In genomic region chr7:128860158-128861073, GRCh38 we compare ENCODE assay signal across 11 cellular contexts. TPM values are rescaled to one million over a fixed set of nuclear protein-coding genes. Genes with fewer than 3 reads are reported as not detected.
DNase-seq lines count a peak whose midpoint lies in the region; ATAC-seq and TF ChIP-seq lines count a peak whose summit lies in the region.
"Had no signal": no experiment of that assay in that cellular context is flagged by ENCODE, and none has a peak within 500 bp of the region (broad histone marks: within the 10 kb centered on the region; RNA-seq: fewer than 3 reads in every experiment).

No MANE protein-coding gene starts in this region.

- peak overlapping the region in 1 of 3 experiments; percentile 11; a peak in 2 of 7 replicates for H3K27ac Mint-ChIP-seq in H9

- H3K14ac ChIP-seq in H9 (ENCODE audit: insufficient read depth, low read length) = no peak overlapping the region

- H3K79me2 ChIP-seq in H9 (ENCODE audit: insufficient read depth, low read length) = no peaks in the 10 kb centered on the region; the same call in 1 of the 2 replicates

- intact Hi-C loops in ascending aorta (cut with DNase I) = loop anchor here (5.0 kb wide), 1 partner anchor 68 kb away; the partner anchor contains the start of gene CCDC136

- H2AFZ ChIP-seq in H9 (ENCODE audit: low read length) = no peak overlapping the region

- H4K20me1 ChIP-seq in H9 (ENCODE audit: control insufficient read depth, insufficient read depth, insufficient read length) = no peaks in the 10 kb centered on the region

- H3K36me3 ChIP-seq in ascending aorta = peaks cover 21 to 25% of the 10 kb centered on the region in 2 donors

- H2BK5ac ChIP-seq in H9 (ENCODE audit: insufficient read length, low read length) = no peak overlapping the region

- H3K4me1 Mint-ChIP-seq in H9 = peaks cover 22 to 31% of the 10 kb centered on the region in 2 experiments

- no peak overlapping the region for H3K4ac ChIP-seq in H9 (ENCODE audit: low read depth, low read length)

- peak overlapping the region in 1 of 2 experiments; percentile 16; a peak in 1 of 5 replicates for H3K4me3 Mint-ChIP-seq in H9

- no CpG with 5 or more reads among the region's 10 CpGs for WGBS in H9 (ENCODE audit: extremely low coverage, insufficient read length, low lambda C conversion rate)

- H3T11ph ChIP-seq in H9 (ENCODE audit: low read length) = no peak overlapping the region

- no peak overlapping the region for H4K91ac ChIP-seq in H9 (ENCODE audit: insufficient read length, low read depth, low read length)

- no peaks in the 10 kb centered on the region for H3K79me1 ChIP-seq in H9 (ENCODE audit: insufficient read depth, low read depth, low read length, poor library complexity, severe bottlenecking)

- peak; percentile 24 for TF ChIP-seq CTCF in AG09309 (IDR thresholded peaks at IDR 0.05; ENCODE audit: control insufficient read depth, insufficient read depth, low read depth, low read length, missing control alignments)
- TF ChIP-seq CTCF in H9 (conservative IDR thresholded peaks at IDR 0.05) = peak; percentile 50; the same call in 2 of the 3 replicates
- no peak for TF ChIP-seq CTCF in ascending aorta (IDR thresholded peaks at IDR 0.05)

- H3K9me3 Mint-ChIP-seq in H9 = no peaks in the 10 kb centered on the region

- peaks cover 3 to 10% (median 5%) of the 10 kb centered on the region in 3 experiments; a peak in 6 of 7 replicates for H3K36me3 Mint-ChIP-seq in H9 (ENCODE audit: insufficient read depth in 1 of 3, low read depth in 3 of 3)

- H3K27me3 Mint-ChIP-seq in H9 (ENCODE audit: low read depth) = no peaks in the 10 kb centered on the region; the same call in 1 of the 2 replicates

- no peak for ATAC-seq in HG02870 (IDR thresholded peaks at IDR 0.05; ENCODE audit: unreplicated experiment)
- no peak for ATAC-seq in HG03175 (IDR thresholded peaks at IDR 0.05; ENCODE audit: unreplicated experiment)

- H3K23me2 ChIP-seq in H9 (ENCODE audit: insufficient read length, low read depth, low read length, poor library complexity, severe bottlenecking) = peaks cover 8% of the 10 kb centered on the region

- H3K56ac ChIP-seq in H9 (ENCODE audit: insufficient read length, low read depth, low read length) = no peak overlapping the region

- no peak overlapping the region for H4K8ac ChIP-seq in H9 (replicated peaks; ENCODE audit: insufficient read length, low read depth, low read length)

- H3K27ac ChIP-seq in H9 (ENCODE audit: insufficient read length, low read depth, low read length) (no peak overlapping the region), ascending aorta (peak overlapping the region; percentile 74 to 82)

- no peak overlapping the region for H3K4me2 ChIP-seq in H9 (ENCODE audit: insufficient read depth, insufficient read length, low read length)

- no peak overlapping the region for H2BK120ac ChIP-seq in H9 (ENCODE audit: low read depth, low read length, poor library complexity, severe bottlenecking)

- H3K4me3 ChIP-seq in AG09309 (ENCODE audit: control insufficient read depth, low read depth, low read length) = no peak overlapping the region
- no peak overlapping the region for H3K4me3 ChIP-seq in ascending aorta

- H3K4me1 ChIP-seq in H9 (ENCODE audit: insufficient read depth, low read length) (0 out of 2 replicates have a peak, but pooled peaks cover 3% of the 10 kb centered on the region), ascending aorta (peaks cover 12 to 38% of the 10 kb centered on the region in 2 donors)

- no peak overlapping the region for H2BK20ac ChIP-seq in H9 (ENCODE audit: low read depth, low read length, poor library complexity, severe bottlenecking)

- no peak overlapping the region for H2BK12ac ChIP-seq in H9 (ENCODE audit: insufficient read length, low read depth, low read length)

- H3K27me3 ChIP-seq in H9 (ENCODE audit: insufficient read depth, low read length) (no peaks in the 10 kb centered on the region), ascending aorta (no peaks in the 10 kb centered on the region)

- H4K5ac ChIP-seq in H9 (ENCODE audit: insufficient read length, low read depth, low read length) = no peak overlapping the region

- no peak for DNase-seq in AG09309 (ENCODE audit: low read depth)
- peak; percentile 50 for DNase-seq in H9
- DNase-seq in ascending aorta (ENCODE audit: low spot score in 2 of 2) = no peak
- DNase-seq in iPS-NIHi7 (ENCODE audit: extremely low spot score) = peak; percentile 52
- DNase-seq in MV-4-11 (lab: John Stamatoyannopoulos, UW) = no peak
- no peak for DNase-seq in NCI-H2081 (lab: John Stamatoyannopoulos, UW)
- DNase-seq: activated effector memory CD4-positive, alpha-beta T cell treated with anti-CD3 and anti-CD28 coated beads, Interleukin-2, amount 50 U/mL, for 16 hours; stimulated activated CD8-positive, alpha-beta memory T cell treated with anti-CD3 and anti-CD28 coated beads, Interleukin-4, amount 100 ng/mL, for 48 hours had no signal

- H3K9me3 ChIP-seq in H9 (ENCODE audit: control insufficient read depth, low read depth, low read length) = no peaks in the 10 kb centered on the region
- H3K9me3 ChIP-seq in ascending aorta = no peaks in the 10 kb centered on the region

- no peak overlapping the region for H2BK15ac ChIP-seq in H9 (ENCODE audit: low read depth, low read length)

- H3K18ac ChIP-seq in H9 (ENCODE audit: insufficient read length, low read depth, low read length) = no peak overlapping the region

- no peak overlapping the region for H2AK5ac ChIP-seq in H9 (ENCODE audit: insufficient read length, low read length)

- H3K9ac ChIP-seq in H9 (ENCODE audit: extremely low read depth, insufficient read length, low read length) = no peak overlapping the region

- H3K23ac ChIP-seq in H9 (ENCODE audit: insufficient read length, low read depth, low read length) = no peak overlapping the region

RNA-seq across cellular contexts. Expression of gene ATP6V1F, which starts 2.2 kb away (rescaled TPM):
- total RNA-seq in H9 (2021) = 115 and 117 TPM in 2 replicates
- total RNA-seq in ascending aorta = 142 TPM

RNA-seq across cellular contexts. Expression of gene FLNC, which starts 30.2 kb away (rescaled TPM):
- total RNA-seq in H9 (2021) (12.2 and 12.5 TPM in 2 replicates), ascending aorta (117 TPM)

RNA-seq across cellular contexts. Expression of gene KCP, which starts 50.1 kb away (rescaled TPM):
- total RNA-seq in H9 (2021) (4.8 and 5.3 TPM in 2 replicates), ascending aorta (1.2 TPM)
- total RNA-seq: RPMI7951 had no signal

Comparison
In these comparisons a context has a peak if more than half of its experiments do, and no peak if none do; other contexts are left out.
1. DNase-seq: peak in H9 (single experiment) and iPS-NIHi7 (single experiment); none in AG09309 (single experiment), ascending aorta (0 of 2), MV-4-11 (single experiment) and NCI-H2081 (0 of 2).
2. CTCF ChIP-seq: peak in AG09309 (single experiment) and H9 (single experiment); none in ascending aorta (0 of 3).